In the genomic region with DNA sequence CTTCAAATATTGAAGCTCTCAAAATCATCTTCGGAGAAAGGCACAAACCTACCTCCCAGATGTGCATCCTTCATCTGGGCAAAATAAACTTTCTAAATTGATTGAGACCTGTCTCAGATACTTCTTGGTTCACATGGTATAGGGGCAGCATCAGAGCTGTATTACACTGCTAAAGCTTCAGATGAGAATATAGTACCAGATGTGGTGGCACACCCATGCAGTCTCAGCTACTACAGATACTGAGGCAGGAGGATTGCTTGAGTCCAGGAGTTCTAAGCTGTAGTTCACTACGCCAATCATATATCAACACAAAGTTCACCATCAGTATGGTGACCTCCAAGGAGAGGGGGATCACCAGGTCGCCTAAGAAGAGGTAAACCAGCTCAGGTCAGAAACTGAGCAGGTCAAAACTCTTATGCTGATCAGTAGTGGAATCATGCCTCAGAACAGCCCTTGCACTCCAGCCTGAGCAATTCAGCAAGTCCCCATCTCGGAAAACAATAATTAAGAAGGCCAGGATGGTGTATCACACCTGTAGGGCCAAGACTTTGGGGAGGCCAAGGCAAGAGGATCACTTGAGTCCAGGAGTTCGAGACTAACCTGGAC, we compare ENCODE assay signal across 19 cellular contexts.
"Had no signal": no experiment of that assay in that cellular context is flagged by ENCODE, and none has a peak within 500 bp of the region (broad histone marks: within the 10 kb centered on the region; RNA-seq: fewer than 3 reads in every experiment).

No MANE protein-coding gene starts in this region.

- ATAC-seq: activated naive CD8-positive, alpha-beta T cell treated with anti-CD3 and anti-CD28 coated beads, Interleukin-2, amount 50 U/mL, for 24 hours; activated T-helper 17 cell treated with anti-CD3 and anti-CD28 coated beads, Interleukin-2, amount 50 U/mL, for 72 hours; heart right ventricle; lower lobe of right lung; naive thymus-derived CD4-positive, alpha-beta T cell; stimulated activated naive B cell treated with anti-CD40 and anti-IgM and Interleukin-4, amounts not matched to agents 10 μg/mL and 1 μg/mL and 100 μg/mL, for 72 hours had no signal

- DNase-seq: activated CD4-positive, alpha-beta T cell treated with anti-CD3 and anti-CD28 coated beads for 1 hour; activated CD4-positive, alpha-beta T cell treated with anti-CD3 and anti-CD28 coated beads, Interleukin-2, amount 50 U/mL, for 48 hours; activated naive CD4-positive, alpha-beta T cell treated with Interleukin-2 at 50 U/mL for 16 hours; activated naive CD8-positive, alpha-beta T cell treated with anti-CD3 and anti-CD28 coated beads, Interleukin-2, amount 50 U/mL, for 24 hours; dermis blood vessel endothelial cell; gastrocnemius medialis; heart right ventricle; immature natural killer cell; lower lobe of right lung; naive thymus-derived CD4-positive, alpha-beta T cell; stimulated activated CD4-positive, alpha-beta T cell treated with anti-CD3 and anti-CD28 coated beads, Interleukin-15, amount 100 ng/mL, for 24 hours; stimulated activated CD4-positive, alpha-beta T cell treated with anti-CD3 and anti-CD28 coated beads, Interleukin-4, amount 100 ng/mL, for 1 hour; stimulated activated naive B cell treated with anti-CD40 and anti-IgM and Interleukin-4, amounts not matched to agents 10 μg/mL and 1 μg/mL and 100 μg/mL, for 72 hours; T-helper 1 cell; thyroid gland had no signal

- H3K27ac Mint-ChIP-seq: activated naive CD8-positive, alpha-beta T cell treated with anti-CD3 and anti-CD28 coated beads, Interleukin-2, amount 50 U/mL, for 24 hours; activated T-helper 17 cell treated with anti-CD3 and anti-CD28 coated beads, Interleukin-2, amount 50 U/mL, for 72 hours; naive thymus-derived CD4-positive, alpha-beta T cell had no signal

- H3K9me3 Mint-ChIP-seq: activated naive CD8-positive, alpha-beta T cell treated with anti-CD3 and anti-CD28 coated beads, Interleukin-2, amount 50 U/mL, for 24 hours; activated T-helper 17 cell treated with anti-CD3 and anti-CD28 coated beads, Interleukin-2, amount 50 U/mL, for 72 hours; immature natural killer cell; naive thymus-derived CD4-positive, alpha-beta T cell; stimulated activated naive B cell treated with anti-CD40 and anti-IgM and Interleukin-4, amounts not matched to agents 10 μg/mL and 1 μg/mL and 100 μg/mL, for 72 hours had no signal

- H3K36me3 ChIP-seq: gastrocnemius medialis, lower lobe of right lung, right atrium auricular region, thyroid gland, vagina had no signal

- H3K27me3 ChIP-seq: gastrocnemius medialis, heart right ventricle, right atrium auricular region, thyroid gland, vagina had no signal

- H3K36me3 Mint-ChIP-seq: immature natural killer cell had no signal

- H3K4me3 Mint-ChIP-seq: activated naive CD8-positive, alpha-beta T cell treated with anti-CD3 and anti-CD28 coated beads, Interleukin-2, amount 50 U/mL, for 24 hours; activated T-helper 17 cell treated with anti-CD3 and anti-CD28 coated beads, Interleukin-2, amount 50 U/mL, for 72 hours; immature natural killer cell; naive thymus-derived CD4-positive, alpha-beta T cell; stimulated activated naive B cell treated with anti-CD40 and anti-IgM and Interleukin-4, amounts not matched to agents 10 μg/mL and 1 μg/mL and 100 μg/mL, for 72 hours had no signal

- H3K9me3 ChIP-seq: gastrocnemius medialis, heart right ventricle, lower lobe of right lung, right atrium auricular region, thyroid gland, vagina had no signal

- H3K4me3 ChIP-seq: gastrocnemius medialis, heart right ventricle, lower lobe of right lung, right atrium auricular region, skin epidermis, thyroid gland, vagina had no signal

- H3K27ac ChIP-seq: heart right ventricle, lower lobe of right lung, right atrium auricular region, skin epidermis, vagina had no signal

- H3K4me1 Mint-ChIP-seq: activated naive CD8-positive, alpha-beta T cell treated with anti-CD3 and anti-CD28 coated beads, Interleukin-2, amount 50 U/mL, for 24 hours had no signal

- H3K27me3 Mint-ChIP-seq: activated naive CD8-positive, alpha-beta T cell treated with anti-CD3 and anti-CD28 coated beads, Interleukin-2, amount 50 U/mL, for 24 hours; activated T-helper 17 cell treated with anti-CD3 and anti-CD28 coated beads, Interleukin-2, amount 50 U/mL, for 72 hours; stimulated activated naive B cell treated with anti-CD40 and anti-IgM and Interleukin-4, amounts not matched to agents 10 μg/mL and 1 μg/mL and 100 μg/mL, for 72 hours had no signal
